Comparison of ENCODE assay signal across 25 cellular contexts in the genomic region with DNA sequence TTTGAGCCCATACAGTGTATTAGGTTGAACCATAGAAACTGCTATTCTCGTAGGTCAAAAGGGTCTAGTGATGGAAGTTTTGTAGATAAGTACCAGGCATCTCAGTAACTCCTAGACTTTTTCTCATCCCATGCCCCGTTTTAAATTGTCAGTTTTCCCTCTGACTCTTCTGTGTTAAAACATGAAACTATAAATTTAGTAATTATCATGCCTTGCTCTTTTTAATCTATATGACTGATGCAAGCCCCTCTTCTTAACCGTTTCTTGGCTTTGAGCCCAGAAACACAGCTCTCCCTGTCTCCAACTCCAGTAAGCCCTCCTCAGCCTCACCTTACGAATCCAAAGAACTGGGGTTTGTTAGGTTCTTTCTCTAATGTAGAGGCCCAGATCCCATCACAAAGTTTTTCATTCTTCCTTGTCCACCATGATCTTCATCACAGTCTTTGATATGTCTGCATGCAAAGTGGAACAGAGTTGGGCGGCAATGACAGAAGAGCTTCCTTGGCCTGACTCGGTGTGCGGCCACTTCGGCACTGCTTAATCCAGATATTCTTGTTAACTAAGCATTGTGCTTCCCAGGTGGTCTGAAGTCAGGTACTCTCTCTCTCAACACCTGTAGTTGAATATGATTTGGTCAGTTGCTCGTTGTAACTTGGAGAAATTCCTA.
"Had no signal": no experiment of that assay in that cellular context is flagged by ENCODE, and none has a peak within 500 bp of the region (broad histone marks: within the 10 kb centered on the region; RNA-seq: fewer than 3 reads in every experiment).

No MANE protein-coding gene starts in this region.

- H3K9me3 ChIP-seq: colonic mucosa, prostate gland, suprapubic skin had no signal

- H3K36me3 Mint-ChIP-seq: natural killer cell treated with Interleukin-12 subunit alpha and Interleukin-12 subunit beta and Interleukin-15 and Interleukin-18, amount 100 ng/mL, for 72 hours had no signal

- H3K4me3 Mint-ChIP-seq: activated B cell treated with CpG ODN at 0.5 μM for 24 hours; activated CD8-positive, alpha-beta T cell treated with anti-CD3 and anti-CD28 coated beads, Interleukin-2, amount 10 ng/mL, durations not matched to agents 7 days and 5 days; activated naive CD8-positive, alpha-beta T cell treated with anti-CD3 and anti-CD28 coated beads for 36 hours; activated T-cell treated with anti-CD3 and anti-CD28 coated beads, Interleukin-2, amount 50 U/mL, for 72 hours; brain; memory B cell; natural killer cell treated with Interleukin-12 subunit alpha and Interleukin-12 subunit beta and Interleukin-15 and Interleukin-18, amount 100 ng/mL, for 72 hours; type B pancreatic cell had no signal

- H3K27ac ChIP-seq: colonic mucosa, prostate gland, suprapubic skin had no signal

- DNase-seq: activated B cell treated with CpG ODN at 0.5 μM for 24 hours; activated CD4-positive, alpha-beta T cell treated with anti-CD3 and anti-CD28 coated beads for 48 hours; activated CD8-positive, alpha-beta memory T cell treated with anti-CD3 and anti-CD28 coated beads, Interleukin-2, amount 50 U/mL, for 4 hours; activated CD8-positive, alpha-beta T cell treated with anti-CD3 and anti-CD28 coated beads, Interleukin-2, amount 10 ng/mL, durations not matched to agents 7 days and 5 days; activated naive CD8-positive, alpha-beta T cell treated with anti-CD3 and anti-CD28 coated beads for 36 hours; activated T-cell treated with anti-CD3 and anti-CD28 coated beads, Interleukin-2, amount 50 U/mL, for 72 hours; amygdala; central memory CD4-positive, alpha-beta T cell; effector CD4-positive, alpha-beta T cell; foreskin melanocyte; kidney glomerular epithelial cell; left ventricle myocardium superior; occipital lobe; right cardiac atrium; stimulated activated CD4-positive, alpha-beta T cell treated with anti-CD3 and anti-CD28 coated beads, Interleukin-15, amount 100 ng/mL, for 24 hours; stimulated activated CD4-positive, alpha-beta T cell treated with anti-CD3 and anti-CD28 coated beads, Interleukin-4, amount 100 ng/mL, for 24 hours; stimulated activated naive CD8-positive, alpha-beta T cell treated with anti-CD3 and anti-CD28 coated beads, Interleukin-15, Interleukin-2, amounts not matched to agents 100 U/mL and 50 U/mL, for 24 hours had no signal

- H3K27me3 Mint-ChIP-seq: activated B cell treated with CpG ODN at 0.5 μM for 24 hours; activated naive CD8-positive, alpha-beta T cell treated with anti-CD3 and anti-CD28 coated beads for 36 hours; memory B cell; type B pancreatic cell had no signal

- ATAC-seq: activated CD8-positive, alpha-beta T cell treated with anti-CD3 and anti-CD28 coated beads, Interleukin-2, amount 10 ng/mL, durations not matched to agents 7 days and 5 days; activated T-cell treated with anti-CD3 and anti-CD28 coated beads, Interleukin-2, amount 50 U/mL, for 72 hours; left ventricle myocardium superior; natural killer cell treated with Interleukin-12 subunit alpha and Interleukin-12 subunit beta and Interleukin-15 and Interleukin-18, amount 100 ng/mL, for 72 hours; right cardiac atrium; stimulated activated naive CD8-positive, alpha-beta T cell treated with anti-CD3 and anti-CD28 coated beads, Interleukin-15, Interleukin-2, amounts not matched to agents 100 U/mL and 50 U/mL, for 24 hours had no signal

- H3K27me3 ChIP-seq: colonic mucosa, suprapubic skin had no signal

- H3K4me3 ChIP-seq: colonic mucosa, prostate gland, skin epidermis, suprapubic skin had no signal

- H3K9me3 Mint-ChIP-seq: activated B cell treated with CpG ODN at 0.5 μM for 24 hours; activated naive CD8-positive, alpha-beta T cell treated with anti-CD3 and anti-CD28 coated beads for 36 hours; activated T-cell treated with anti-CD3 and anti-CD28 coated beads, Interleukin-2, amount 50 U/mL, for 72 hours; brain; memory B cell; natural killer cell treated with Interleukin-12 subunit alpha and Interleukin-12 subunit beta and Interleukin-15 and Interleukin-18, amount 100 ng/mL, for 72 hours; type B pancreatic cell had no signal

- H3K27ac Mint-ChIP-seq: activated B cell treated with CpG ODN at 0.5 μM for 24 hours; activated CD8-positive, alpha-beta T cell treated with anti-CD3 and anti-CD28 coated beads, Interleukin-2, amount 10 ng/mL, durations not matched to agents 7 days and 5 days; activated naive CD8-positive, alpha-beta T cell treated with anti-CD3 and anti-CD28 coated beads for 36 hours; activated T-cell treated with anti-CD3 and anti-CD28 coated beads, Interleukin-2, amount 50 U/mL, for 72 hours; natural killer cell treated with Interleukin-12 subunit alpha and Interleukin-12 subunit beta and Interleukin-15 and Interleukin-18, amount 100 ng/mL, for 72 hours; type B pancreatic cell had no signal

- H3K36me3 ChIP-seq: colonic mucosa had no signal
